Comparison of ENCODE assay signal across 1 cellular context in the genomic region with DNA sequence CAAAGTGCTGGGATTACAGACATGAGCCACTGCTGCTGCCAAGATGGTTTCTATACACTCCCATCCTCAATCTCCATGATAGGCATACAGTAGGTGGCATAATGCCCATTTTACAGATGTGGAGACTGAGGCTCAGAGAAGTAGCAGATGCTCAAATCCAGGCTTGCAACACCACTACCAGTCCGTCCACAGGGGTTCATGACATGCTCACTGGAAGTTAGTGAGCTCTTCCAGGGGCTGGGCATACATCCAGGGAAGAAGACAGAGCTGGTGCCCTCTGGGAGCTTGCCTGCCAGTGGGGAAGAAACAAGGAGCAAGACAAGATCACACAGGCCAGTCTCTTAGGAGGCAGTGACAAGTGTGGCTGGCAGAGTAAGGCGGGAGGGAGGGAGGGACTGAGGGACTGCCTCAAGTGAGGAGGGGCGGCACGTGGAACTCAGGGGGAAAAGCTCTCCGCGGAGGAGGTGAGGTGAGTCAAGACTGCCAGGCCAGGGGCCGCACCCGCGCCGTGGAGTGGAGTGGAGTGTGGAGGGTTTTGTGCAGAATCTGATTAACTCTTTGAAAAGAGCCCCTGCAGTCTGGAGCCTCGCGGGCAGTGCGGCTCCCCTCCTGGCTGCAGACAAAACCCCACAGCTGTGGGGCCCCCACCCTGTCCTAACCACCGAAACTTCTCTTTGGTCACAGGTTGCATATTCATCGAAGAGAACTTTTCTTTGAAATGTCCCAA.
A peak's percentile ranks its signal among the peaks of the same experiment; 100 is the strongest.
TF ChIP-seq lines count a peak whose summit lies in the region.

No MANE protein-coding gene starts in this region.

TF ChIP-seq in GM12878, 131 proteins besides CTCF, POLR2A, EP300 and RAD21 (continued from another document and continues in another):
- TF ChIP-seq, protein P1, sequence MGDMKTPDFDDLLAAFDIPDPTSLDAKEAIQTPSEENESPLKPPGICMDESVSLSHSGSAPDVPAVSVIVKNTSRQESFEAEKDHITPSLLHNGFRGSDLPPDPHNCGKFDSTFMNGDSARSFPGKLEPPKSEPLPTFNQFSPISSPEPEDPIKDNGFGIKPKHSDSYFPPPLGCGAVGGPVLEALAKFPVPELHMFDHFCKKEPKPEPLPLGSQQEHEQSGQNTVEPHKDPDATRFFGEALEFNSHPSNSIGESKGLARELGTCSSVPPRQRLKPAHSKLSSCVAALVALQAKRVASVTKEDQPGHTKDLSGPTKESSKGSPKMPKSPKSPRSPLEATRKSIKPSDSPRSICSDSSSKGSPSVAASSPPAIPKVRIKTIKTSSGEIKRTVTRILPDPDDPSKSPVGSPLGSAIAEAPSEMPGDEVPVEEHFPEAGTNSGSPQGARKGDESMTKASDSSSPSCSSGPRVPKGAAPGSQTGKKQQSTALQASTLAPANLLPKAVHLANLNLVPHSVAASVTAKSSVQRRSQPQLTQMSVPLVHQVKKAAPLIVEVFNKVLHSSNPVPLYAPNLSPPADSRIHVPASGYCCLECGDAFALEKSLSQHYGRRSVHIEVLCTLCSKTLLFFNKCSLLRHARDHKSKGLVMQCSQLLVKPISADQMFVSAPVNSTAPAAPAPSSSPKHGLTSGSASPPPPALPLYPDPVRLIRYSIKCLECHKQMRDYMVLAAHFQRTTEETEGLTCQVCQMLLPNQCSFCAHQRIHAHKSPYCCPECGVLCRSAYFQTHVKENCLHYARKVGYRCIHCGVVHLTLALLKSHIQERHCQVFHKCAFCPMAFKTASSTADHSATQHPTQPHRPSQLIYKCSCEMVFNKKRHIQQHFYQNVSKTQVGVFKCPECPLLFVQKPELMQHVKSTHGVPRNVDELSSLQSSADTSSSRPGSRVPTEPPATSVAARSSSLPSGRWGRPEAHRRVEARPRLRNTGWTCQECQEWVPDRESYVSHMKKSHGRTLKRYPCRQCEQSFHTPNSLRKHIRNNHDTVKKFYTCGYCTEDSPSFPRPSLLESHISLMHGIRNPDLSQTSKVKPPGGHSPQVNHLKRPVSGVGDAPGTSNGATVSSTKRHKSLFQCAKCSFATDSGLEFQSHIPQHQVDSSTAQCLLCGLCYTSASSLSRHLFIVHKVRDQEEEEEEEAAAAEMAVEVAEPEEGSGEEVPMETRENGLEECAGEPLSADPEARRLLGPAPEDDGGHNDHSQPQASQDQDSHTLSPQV (IDR thresholded peaks at IDR 0.05): no peak
- TF ChIP-seq BCL11A (IDR thresholded peaks at IDR 0.05; ENCODE audit: low read depth, low read length) (no peak), IRF4 (IDR thresholded peaks at IDR 0.05; ENCODE audit: low read depth, low read length) (peak; percentile 67; the same call in 1 of the 2 replicates), NFYA (IDR thresholded peaks at IDR 0.05; ENCODE audit: borderline replicate concordance, low read depth, low read length) (no peak), POU2F2 (IDR thresholded peaks at IDR 0.05; ENCODE audit: borderline replicate concordance, low read depth, low read length) (peak; percentile 90; the same call in 2 of the 3 replicates), MEF2A (IDR thresholded peaks at IDR 0.05; ENCODE audit: insufficient read depth, low read depth, low read length) (no peak), CREM (IDR thresholded peaks at IDR 0.05; ENCODE audit: low read depth) (peak; percentile 41; the same call in 1 of the 2 replicates), NR2F1 (conservative IDR thresholded peaks at IDR 0.05) (no peak), POLR2AphosphoS2 (IDR thresholded peaks at IDR 0.05; ENCODE audit: low read depth, low read length) (no peak), BHLHE40 (IDR thresholded peaks at IDR 0.05; ENCODE audit: borderline replicate concordance in 1 of 2, low read depth in 2 of 2, low read length in 1 of 2) (peak; percentile 34 to 41; a peak in 1 of 4 replicates), SMC3 (IDR thresholded peaks at IDR 0.05; ENCODE audit: borderline replicate concordance, low read length) (no peak), EED (IDR thresholded peaks at IDR 0.05; ENCODE audit: low read depth) (peak; percentile 56), MTA3 (IDR thresholded peaks at IDR 0.05; ENCODE audit: borderline replicate concordance, low read length) (no peak), FOXK2 (IDR thresholded peaks at IDR 0.05) (no peak), TCF3 (IDR thresholded peaks at IDR 0.05; ENCODE audit: borderline replicate concordance, insufficient read depth, low read depth, low read length) (peak; percentile 88; the same call in 1 of the 2 replicates), ETV6 (conservative IDR thresholded peaks at IDR 0.05 in 1 of 2, IDR thresholded peaks at IDR 0.05 in 1 of 2; ENCODE audit: borderline replicate concordance in 1 of 2, low read depth in 1 of 2) (no peak), PRDM15 (CRISPR knock-in tag; IDR thresholded peaks at IDR 0.05) (no peak), ZBTB11 (CRISPR knock-in tag; IDR thresholded peaks at IDR 0.05) (no peak), NBN (IDR thresholded peaks at IDR 0.05) (no peak), NKRF (conservative IDR thresholded peaks at IDR 0.05) (no peak), MXI1 (IDR thresholded peaks at IDR 0.05; ENCODE audit: low read depth, low read length) (no peak), IKZF2 (IDR thresholded peaks at IDR 0.05) (no peak; a peak in 1 of 4 replicates), SP1 (IDR thresholded peaks at IDR 0.05; ENCODE audit: low read depth, low read length) (no peak), TBL1XR1 (IDR thresholded peaks at IDR 0.05; ENCODE audit: low read depth, low read length) (peak; percentile 69; the same call in 1 of the 2 replicates), MLLT1 (IDR thresholded peaks at IDR 0.05) (no peak), ZNF622 (IDR thresholded peaks at IDR 0.05) (no peak), JUNB (IDR thresholded peaks at IDR 0.05) (no peak), IRF3 (IDR thresholded peaks at IDR 0.05) (no peak), SUZ12 (IDR thresholded peaks at IDR 0.05; ENCODE audit: unreplicated experiment) (no peak), CEBPB (IDR thresholded peaks at IDR 0.05; ENCODE audit: borderline replicate concordance in 1 of 2, low read depth in 2 of 2, low read length in 2 of 2) (no peak), ZSCAN29 (IDR thresholded peaks at IDR 0.05) (no peak), GABPA (IDR thresholded peaks at IDR 0.05; ENCODE audit: low read depth) (no peak), RUNX3 (IDR thresholded peaks at IDR 0.05; ENCODE audit: low read length) (peak; percentile 95), PAX5 (IDR thresholded peaks at IDR 0.05; ENCODE audit: borderline replicate concordance, low read depth, low read length) (peak; percentile 52; the same call in 1 of the 2 replicates), RAD51 (IDR thresholded peaks at IDR 0.05) (no peak), ZNF24 (IDR thresholded peaks at IDR 0.05) (no peak), ELK1 (IDR thresholded peaks at IDR 0.05; ENCODE audit: low read depth, low read length) (no peak), NFIC (IDR thresholded peaks at IDR 0.05; ENCODE audit: low read depth, low read length) (no peak)
- TF ChIP-seq, protein P2, sequence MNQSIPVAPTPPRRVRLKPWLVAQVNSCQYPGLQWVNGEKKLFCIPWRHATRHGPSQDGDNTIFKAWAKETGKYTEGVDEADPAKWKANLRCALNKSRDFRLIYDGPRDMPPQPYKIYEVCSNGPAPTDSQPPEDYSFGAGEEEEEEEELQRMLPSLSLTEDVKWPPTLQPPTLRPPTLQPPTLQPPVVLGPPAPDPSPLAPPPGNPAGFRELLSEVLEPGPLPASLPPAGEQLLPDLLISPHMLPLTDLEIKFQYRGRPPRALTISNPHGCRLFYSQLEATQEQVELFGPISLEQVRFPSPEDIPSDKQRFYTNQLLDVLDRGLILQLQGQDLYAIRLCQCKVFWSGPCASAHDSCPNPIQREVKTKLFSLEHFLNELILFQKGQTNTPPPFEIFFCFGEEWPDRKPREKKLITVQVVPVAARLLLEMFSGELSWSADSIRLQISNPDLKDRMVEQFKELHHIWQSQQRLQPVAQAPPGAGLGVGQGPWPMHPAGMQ (IDR thresholded peaks at IDR 0.05; ENCODE audit: borderline replicate concordance): no peak
